ENCODE assay signal across 1 cellular context in the genomic region with DNA sequence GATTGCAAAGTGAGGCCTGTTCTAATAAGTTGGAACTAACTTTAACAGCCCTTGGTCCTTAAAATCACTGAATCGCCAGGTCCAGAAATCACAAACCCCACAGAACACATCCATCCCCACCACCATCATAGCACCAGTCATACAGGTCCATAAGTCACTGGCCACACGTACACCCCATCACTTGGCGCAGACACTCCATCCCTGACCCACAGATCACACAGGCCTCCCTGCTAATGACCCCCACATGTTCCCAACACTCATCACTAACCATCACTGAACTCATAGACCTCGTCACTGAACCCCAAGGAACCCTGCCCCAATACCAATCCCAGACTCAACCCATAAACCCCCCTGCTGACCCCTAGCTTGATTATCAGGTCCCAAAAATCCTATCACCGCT.
TF ChIP-seq lines count a peak whose summit lies in the region.

No MANE protein-coding gene starts in this region.

TF ChIP-seq in IMR-90, 13 proteins besides CTCF, POLR2A, EP300 and RAD21 (continued from another document):
- TF ChIP-seq, protein P1, sequence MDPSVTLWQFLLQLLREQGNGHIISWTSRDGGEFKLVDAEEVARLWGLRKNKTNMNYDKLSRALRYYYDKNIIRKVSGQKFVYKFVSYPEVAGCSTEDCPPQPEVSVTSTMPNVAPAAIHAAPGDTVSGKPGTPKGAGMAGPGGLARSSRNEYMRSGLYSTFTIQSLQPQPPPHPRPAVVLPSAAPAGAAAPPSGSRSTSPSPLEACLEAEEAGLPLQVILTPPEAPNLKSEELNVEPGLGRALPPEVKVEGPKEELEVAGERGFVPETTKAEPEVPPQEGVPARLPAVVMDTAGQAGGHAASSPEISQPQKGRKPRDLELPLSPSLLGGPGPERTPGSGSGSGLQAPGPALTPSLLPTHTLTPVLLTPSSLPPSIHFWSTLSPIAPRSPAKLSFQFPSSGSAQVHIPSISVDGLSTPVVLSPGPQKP (IDR thresholded peaks at IDR 0.05; ENCODE audit: borderline replicate concordance, low read depth, low read length) = no peak
- TF ChIP-seq MAFK (IDR thresholded peaks at IDR 0.05; ENCODE audit: low read depth, low read length) (no peak), BHLHE40 (IDR thresholded peaks at IDR 0.05; ENCODE audit: low read depth, low read length) (no peak), MXI1 (IDR thresholded peaks at IDR 0.05; ENCODE audit: borderline replicate concordance, low read depth, low read length) (no peak), MAZ (IDR thresholded peaks at IDR 0.05; ENCODE audit: borderline replicate concordance, low read depth, low read length) (no peak), FOS (IDR thresholded peaks at IDR 0.05; ENCODE audit: low read depth, low read length) (no peak), SMC3 (IDR thresholded peaks at IDR 0.05; ENCODE audit: low read depth, low read length) (no peak), RFX5 (IDR thresholded peaks at IDR 0.05; ENCODE audit: low read depth, low read length) (no peak), NFE2L2 (IDR thresholded peaks at IDR 0.05; ENCODE audit: low read depth, low read length) (no peak)
- TF ChIP-seq, protein P2, sequence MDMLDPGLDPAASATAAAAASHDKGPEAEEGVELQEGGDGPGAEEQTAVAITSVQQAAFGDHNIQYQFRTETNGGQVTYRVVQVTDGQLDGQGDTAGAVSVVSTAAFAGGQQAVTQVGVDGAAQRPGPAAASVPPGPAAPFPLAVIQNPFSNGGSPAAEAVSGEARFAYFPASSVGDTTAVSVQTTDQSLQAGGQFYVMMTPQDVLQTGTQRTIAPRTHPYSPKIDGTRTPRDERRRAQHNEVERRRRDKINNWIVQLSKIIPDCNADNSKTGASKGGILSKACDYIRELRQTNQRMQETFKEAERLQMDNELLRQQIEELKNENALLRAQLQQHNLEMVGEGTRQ (IDR thresholded peaks at IDR 0.05; ENCODE audit: low read depth, low read length) = no peak
